9 cellular contexts compared by ENCODE assay signal in genomic region chr11:124724854-124725718, GRCh38. TPM values are rescaled to one million over a fixed set of nuclear protein-coding genes. Genes with fewer than 3 reads are reported as not detected.
DNase-seq lines count a peak whose midpoint lies in the region; ATAC-seq lines count a peak whose summit lies in the region.
"Had no signal": no experiment of that assay in that cellular context is flagged by ENCODE, and none has a peak within 500 bp of the region (broad histone marks: within the 10 kb centered on the region; RNA-seq: fewer than 3 reads in every experiment).

No MANE protein-coding gene starts in this region.

- no peak overlapping the region for H3K27ac Mint-ChIP-seq in activated CD4-positive, alpha-beta memory T cell treated with anti-CD3 and anti-CD28 coated beads, Interleukin-2, amount 10 ng/mL, durations not matched to agents 7 days and 5 days

- DNase-seq in D341Med (ENCODE audit: low spot score) (peak; percentile 56), left ventricle myocardium superior (peak; percentile 35), foreskin melanocyte (no peak), NCI-H2227 (lab: John Stamatoyannopoulos, UW; ENCODE audit: unreplicated experiment) (no peak), H7 (no peak)
- no peak for DNase-seq in activated CD4-positive, alpha-beta memory T cell treated with anti-CD3 and anti-CD28 coated beads, Interleukin-2, amount 10 ng/mL, durations not matched to agents 7 days and 5 days

- ATAC-seq in GM21423 (IDR thresholded peaks at IDR 0.05; ENCODE audit: unreplicated experiment) (peak; percentile 96), HG03575 (IDR thresholded peaks at IDR 0.05; ENCODE audit: extremely low read depth, insufficient number of reproducible peaks, low FRiP score, unreplicated experiment) (peak; percentile 74), left ventricle myocardium superior (peak; percentile 41)

- no peak overlapping the region for H3K4me3 ChIP-seq in H7 (ENCODE audit: insufficient read depth, low read depth, low read length)

- H3K9me3 Mint-ChIP-seq in activated CD4-positive, alpha-beta memory T cell treated with anti-CD3 and anti-CD28 coated beads, Interleukin-2, amount 10 ng/mL, durations not matched to agents 7 days and 5 days = no peaks in the 10 kb centered on the region

- no peaks in the 10 kb centered on the region for H3K36me3 Mint-ChIP-seq in activated CD4-positive, alpha-beta memory T cell treated with anti-CD3 and anti-CD28 coated beads, Interleukin-2, amount 10 ng/mL, durations not matched to agents 7 days and 5 days (ENCODE audit: low read depth)

- no peak overlapping the region for H3K4me3 Mint-ChIP-seq in activated CD4-positive, alpha-beta memory T cell treated with anti-CD3 and anti-CD28 coated beads, Interleukin-2, amount 10 ng/mL, durations not matched to agents 7 days and 5 days

- POLR2A ChIA-PET in activated CD4-positive, alpha-beta memory T cell treated with anti-CD3 and anti-CD28 coated beads, Interleukin-2, amount 10 ng/mL, durations not matched to agents 7 days and 5 days (lab: Charles Lee) = no interaction called here

- intact Hi-C loops in left ventricle myocardium superior (cut with micrococcal nuclease) = no loop called here

- H3K27me3 Mint-ChIP-seq in activated CD4-positive, alpha-beta memory T cell treated with anti-CD3 and anti-CD28 coated beads, Interleukin-2, amount 10 ng/mL, durations not matched to agents 7 days and 5 days = peaks cover 53% of the 10 kb centered on the region

- no peaks in the 10 kb centered on the region for H3K4me1 Mint-ChIP-seq in activated CD4-positive, alpha-beta memory T cell treated with anti-CD3 and anti-CD28 coated beads, Interleukin-2, amount 10 ng/mL, durations not matched to agents 7 days and 5 days

- peaks cover 48% of the 10 kb centered on the region for H3K27me3 ChIP-seq in H7 (ENCODE audit: control insufficient read depth, insufficient read depth, low read length)

- no peaks in the 10 kb centered on the region for H3K36me3 ChIP-seq in H7 (replicated peaks; ENCODE audit: control insufficient read depth, insufficient read depth, low read length)

- CTCF ChIA-PET in activated CD4-positive, alpha-beta memory T cell treated with anti-CD3 and anti-CD28 coated beads, Interleukin-2, amount 10 ng/mL, durations not matched to agents 7 days and 5 days (lab: Charles Lee) = interaction anchor here (0.7 kb wide), 1 partner anchor 21 kb away, joined by 3 read pairs; no protein-coding TSS in a partner anchor

RNA-seq across cellular contexts. Expression of gene NRGN, which starts 14.7 kb away (rescaled TPM):
- total RNA-seq in left ventricle myocardium superior = 4.1 TPM
- 1 to 10 TPM; 7.3 to 8.4 TPM for total RNA-seq in activated CD4-positive, alpha-beta memory T cell treated with anti-CD3 and anti-CD28 coated beads, Interleukin-2, amount 10 ng/mL, durations not matched to agents 7 days and 5 days
- 0.80 and 0.85 TPM in 2 replicates for total RNA-seq in H7 (2014; rRNA removed; shearing (Covaris generic))
- total RNA-seq: myocyte had no signal

RNA-seq across cellular contexts. Expression of gene VSIG2, which starts 27.0 kb away (rescaled TPM):
- total RNA-seq in left ventricle myocardium superior = 1.1 TPM
- under 1 TPM; 0.38 to 0.55 TPM for total RNA-seq in activated CD4-positive, alpha-beta memory T cell treated with anti-CD3 and anti-CD28 coated beads, Interleukin-2, amount 10 ng/mL, durations not matched to agents 7 days and 5 days
- total RNA-seq in H7 (2014; rRNA removed; shearing (Covaris generic)) = 0.48 and 0.90 TPM in 2 replicates
- total RNA-seq: myocyte had no signal

RNA-seq across cellular contexts. Expression of gene ESAM, which starts 37.0 kb away (rescaled TPM):
- 40.5 TPM for total RNA-seq in left ventricle myocardium superior
- 1 to 10 TPM; 1.0 to 1.6 TPM for total RNA-seq in activated CD4-positive, alpha-beta memory T cell treated with anti-CD3 and anti-CD28 coated beads, Interleukin-2, amount 10 ng/mL, durations not matched to agents 7 days and 5 days
- 0.38 and 0.85 TPM in 2 replicates for total RNA-seq in H7 (2014; rRNA removed; shearing (Covaris generic))

RNA-seq across cellular contexts. Expression of gene SPA17, which starts 51.4 kb away (rescaled TPM):
- total RNA-seq in left ventricle myocardium superior = 1.2 TPM
- 1 to 10 TPM; 3.4 to 3.8 TPM for total RNA-seq in activated CD4-positive, alpha-beta memory T cell treated with anti-CD3 and anti-CD28 coated beads, Interleukin-2, amount 10 ng/mL, durations not matched to agents 7 days and 5 days
- 9.6 and 9.8 TPM in 2 replicates for total RNA-seq in H7 (2014; rRNA removed; shearing (Covaris generic))

RNA-seq across cellular contexts. Expression of gene SIAE, which starts 51.5 kb away (rescaled TPM):
- 77.7 TPM for total RNA-seq in left ventricle myocardium superior
- 1 to 10 TPM; 5.1 to 8.2 TPM for total RNA-seq in activated CD4-positive, alpha-beta memory T cell treated with anti-CD3 and anti-CD28 coated beads, Interleukin-2, amount 10 ng/mL, durations not matched to agents 7 days and 5 days
- total RNA-seq in H7 (2014; rRNA removed; shearing (Covaris generic)) = 1.6 and 2.6 TPM in 2 replicates

Comparison
In these comparisons a context has a peak if more than half of its experiments do, and no peak if none do; other contexts are left out.
1. DNase-seq: peak in D341Med (single experiment) and left ventricle myocardium superior (single experiment); none in foreskin melanocyte (single experiment), activated CD4-positive, alpha-beta memory T cell treated with anti-CD3 and anti-CD28 coated beads, Interleukin-2, amount 10 ng/mL, durations not matched to agents 7 days and 5 days (single experiment), NCI-H2227 (single experiment) and H7 (single experiment).
2. ATAC-seq: peak in every context shown above with its lines; median percentile 96 in GM21423; 74 in HG03575; 41 in left ventricle myocardium superior.
3. RNA of gene ESAM, which starts 37.0 kb away (total RNA-seq): 40.5 TPM in left ventricle myocardium superior (single experiment); 1.0 to 1.6 TPM in activated CD4-positive, alpha-beta memory T cell treated with anti-CD3 and anti-CD28 coated beads, Interleukin-2, amount 10 ng/mL, durations not matched to agents 7 days and 5 days and 0.38 to 0.85 TPM in H7; every median in the first group is over 10 times any median in the second.